Comparison of ENCODE assay signal across 24 cellular contexts in the genomic region with DNA sequence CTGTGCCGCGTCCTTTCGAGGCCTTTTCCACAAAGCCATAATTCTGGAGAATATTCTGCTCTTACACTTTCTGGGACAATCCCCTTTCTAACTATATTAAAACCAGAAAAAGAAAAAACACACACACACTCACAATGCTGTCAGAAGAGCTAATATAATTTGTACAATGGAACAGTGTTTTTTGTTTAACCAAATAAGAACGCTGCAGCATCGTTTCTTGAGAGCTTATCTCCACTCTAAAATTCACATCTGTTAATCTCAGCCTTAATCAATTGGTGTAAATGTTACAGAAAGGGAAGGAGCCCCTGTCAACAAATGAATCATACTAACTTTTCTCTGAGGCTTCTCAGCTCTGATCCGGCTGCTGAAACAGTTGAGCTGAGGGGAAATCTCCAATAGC.
A peak's percentile ranks its signal among the peaks of the same experiment; 100 is the strongest.
DNase-seq lines count a peak whose midpoint lies in the region; ATAC-seq and TF ChIP-seq lines count a peak whose summit lies in the region.
"Had no signal": no experiment of that assay in that cellular context is flagged by ENCODE, and none has a peak within 500 bp of the region (broad histone marks: within the 10 kb centered on the region; RNA-seq: fewer than 3 reads in every experiment).

No MANE protein-coding gene starts in this region.

- TF ChIP-seq CTCF in SK-N-SH (IDR thresholded peaks at IDR 0.05) (no peak), brain (conservative IDR thresholded peaks at IDR 0.05) (no peak), foreskin keratinocyte (conservative IDR thresholded peaks at IDR 0.05) (no peak)

- H3K9me3 ChIP-seq in SK-N-SH, result no peaks in the 10 kb centered on the region

- H3K9me3 Mint-ChIP-seq in activated T-cell treated with anti-CD3 and anti-CD28 coated beads, Interleukin-2, amount 50 U/mL, for 24 hours, result no peaks in the 10 kb centered on the region
- H3K9me3 Mint-ChIP-seq in brain, result no peaks in the 10 kb centered on the region
- H3K9me3 Mint-ChIP-seq in stimulated activated naive B cell treated with anti-CD40 and anti-IgM and Interleukin-4, amounts not matched to agents 10 μg/mL and 1 μg/mL and 100 μg/mL, for 72 hours, result no peaks in the 10 kb centered on the region
- no peaks in the 10 kb centered on the region for H3K9me3 Mint-ChIP-seq in activated CD8-positive, alpha-beta T cell treated with anti-CD3 and anti-CD28 coated beads, Interleukin-2, amount 10 ng/mL, durations not matched to agents 7 days and 5 days (ENCODE audit: insufficient read depth)

- H3F3A ChIP-seq in SK-N-SH (replicated peaks; ENCODE audit: insufficient read depth), result peaks cover 23% of the 10 kb centered on the region

- peaks cover 41% of the 10 kb centered on the region for H4K20me1 ChIP-seq in SK-N-SH (ENCODE audit: insufficient read depth)

- TF ChIP-seq EP300 in SK-N-SH (IDR thresholded peaks at IDR 0.05; ENCODE audit: borderline replicate concordance in 1 of 2, low read depth in 1 of 2, low read length in 1 of 2), result peak in 1 of 2 experiments; percentile 39; a peak in 1 of 4 replicates

- no peak for DNase-seq in activated T-cell treated with anti-CD3 and anti-CD28 coated beads, Interleukin-2, amount 50 U/mL, for 24 hours
- DNase-seq in activated T-cell treated with anti-CD3 and anti-CD28 coated beads for 4 hours (no peak), SK-N-SH (no peak), NCI-H1105 treated with DMSO at 0.1 percent for 48 hours (lab: John Stamatoyannopoulos, UW) (no peak), foreskin keratinocyte (no peak)
- no peak for DNase-seq in stimulated activated naive B cell treated with anti-CD40 and anti-IgM and Interleukin-4, amounts not matched to agents 10 μg/mL and 1 μg/mL and 100 μg/mL, for 72 hours
- no peak for DNase-seq in activated CD8-positive, alpha-beta T cell treated with anti-CD3 and anti-CD28 coated beads, Interleukin-2, amount 10 ng/mL, durations not matched to agents 7 days and 5 days
- DNase-seq: AML-193; EL; GF-D8; H7; KBM-7; MM.1S; NCI-H1048; NCI-H1436 treated with DMSO at 0.1 percent for 48 hours; NCI-H1930; NCI-H226; NCI-H524; NCI-H774; NK-92 treated with Interleukin-12 subunit alpha and Interleukin-12 subunit beta, amount 100 ng/mL, for 24 hours; SIG-M5 had no signal

- CTCF ChIA-PET in SK-N-SH (lab: Yijun Ruan, JAX), result interaction anchor here (0.9 to 1.5 kb wide), 10 partner anchors 9 to 558 kb away, joined by 3 to 5 read pairs (median 4); no protein-coding TSS in a partner anchor
- CTCF ChIA-PET in activated CD8-positive, alpha-beta T cell treated with anti-CD3 and anti-CD28 coated beads, Interleukin-2, amount 10 ng/mL, durations not matched to agents 7 days and 5 days (lab: Charles Lee), result interaction anchor here (1.2 to 1.3 kb wide), 2 partner anchors 9 to 10 kb away, joined by 3 to 5 read pairs; no protein-coding TSS in a partner anchor

- peaks cover 90% of the 10 kb centered on the region for H3K36me3 Mint-ChIP-seq in activated T-cell treated with anti-CD3 and anti-CD28 coated beads, Interleukin-2, amount 50 U/mL, for 24 hours (ENCODE audit: low read depth)
- peaks cover 87% of the 10 kb centered on the region for H3K36me3 Mint-ChIP-seq in brain
- peaks cover 27 to 54% of the 10 kb centered on the region in 2 donors for H3K36me3 Mint-ChIP-seq in stimulated activated naive B cell treated with anti-CD40 and anti-IgM and Interleukin-4, amounts not matched to agents 10 μg/mL and 1 μg/mL and 100 μg/mL, for 72 hours
- peaks cover 59% of the 10 kb centered on the region for H3K36me3 Mint-ChIP-seq in activated CD8-positive, alpha-beta T cell treated with anti-CD3 and anti-CD28 coated beads, Interleukin-2, amount 10 ng/mL, durations not matched to agents 7 days and 5 days (ENCODE audit: low read depth)

- POLR2A ChIA-PET in SK-N-SH (lab: Yijun Ruan, JAX), result interaction anchor here (1.3 kb wide), 1 partner anchor 123 kb away, joined by 3 read pairs; no protein-coding TSS in a partner anchor
- POLR2A ChIA-PET in activated CD8-positive, alpha-beta T cell treated with anti-CD3 and anti-CD28 coated beads, Interleukin-2, amount 10 ng/mL, durations not matched to agents 7 days and 5 days (lab: Charles Lee), result no interaction called here

- H3K27ac ChIP-seq in SK-N-SH (ENCODE audit: low read depth in 2 of 2, low read length in 1 of 2) (peak overlapping the region in 1 of 2 experiments; percentile 8; a peak in 2 of 4 replicates), foreskin keratinocyte (no peak overlapping the region)
- H3K27ac ChIP-seq: C4-2B had no signal

- no peak overlapping the region for H3K4me3 ChIP-seq in SK-N-SH (ENCODE audit: low read depth in 2 of 2, low read length in 1 of 2)

- H3K27ac Mint-ChIP-seq in activated T-cell treated with anti-CD3 and anti-CD28 coated beads, Interleukin-2, amount 50 U/mL, for 24 hours, result peak overlapping the region; percentile 23
- H3K27ac Mint-ChIP-seq in brain, result peak overlapping the region in 3 of 5 experiments; percentile 12 to 59 (median 37)
- H3K27ac Mint-ChIP-seq in stimulated activated naive B cell treated with anti-CD40 and anti-IgM and Interleukin-4, amounts not matched to agents 10 μg/mL and 1 μg/mL and 100 μg/mL, for 72 hours, result peak overlapping the region; percentile 39
- no peak overlapping the region for H3K27ac Mint-ChIP-seq in activated CD8-positive, alpha-beta T cell treated with anti-CD3 and anti-CD28 coated beads, Interleukin-2, amount 10 ng/mL, durations not matched to agents 7 days and 5 days

- H3K4me3 Mint-ChIP-seq in activated T-cell treated with anti-CD3 and anti-CD28 coated beads, Interleukin-2, amount 50 U/mL, for 24 hours, result no peak overlapping the region
- no peak overlapping the region for H3K4me3 Mint-ChIP-seq in brain
- no peak overlapping the region for H3K4me3 Mint-ChIP-seq in stimulated activated naive B cell treated with anti-CD40 and anti-IgM and Interleukin-4, amounts not matched to agents 10 μg/mL and 1 μg/mL and 100 μg/mL, for 72 hours
- H3K4me3 Mint-ChIP-seq in activated CD8-positive, alpha-beta T cell treated with anti-CD3 and anti-CD28 coated beads, Interleukin-2, amount 10 ng/mL, durations not matched to agents 7 days and 5 days, result no peak overlapping the region

- H3K27me3 ChIP-seq in SK-N-SH (ENCODE audit: insufficient read depth) (no peaks in the 10 kb centered on the region), foreskin keratinocyte (no peaks in the 10 kb centered on the region)

- no peak overlapping the region for H3K4me2 ChIP-seq in SK-N-SH

- no peak overlapping the region for H2AFZ ChIP-seq in SK-N-SH (ENCODE audit: low read depth)

- H3K4me1 ChIP-seq in SK-N-SH (ENCODE audit: control insufficient read depth in 1 of 2, insufficient read depth in 2 of 2, low read depth in 1 of 2, low read length in 1 of 2) (peaks cover 12 to 13% of the 10 kb centered on the region in 2 experiments), foreskin keratinocyte (no peaks in the 10 kb centered on the region)

- WGBS in SK-N-SH (ENCODE audit: low lambda C conversion rate), result 77% methylated on average over 6 of the region's 6 CpGs

- H3K36me3 ChIP-seq in SK-N-SH (replicated peaks in 1 of 2; ENCODE audit: control insufficient read depth in 1 of 2, insufficient read depth in 2 of 2, low read length in 1 of 2), result peaks cover 84 to 96% of the 10 kb centered on the region in 2 experiments

- no peaks in the 10 kb centered on the region for H3K9me2 ChIP-seq in SK-N-SH

- H3K4me1 Mint-ChIP-seq in activated T-cell treated with anti-CD3 and anti-CD28 coated beads, Interleukin-2, amount 50 U/mL, for 24 hours (ENCODE audit: low read depth), result peaks cover 22% of the 10 kb centered on the region
- no peaks in the 10 kb centered on the region for H3K4me1 Mint-ChIP-seq in brain
- peaks cover 0 to 3% of the 10 kb centered on the region in 2 donors for H3K4me1 Mint-ChIP-seq in stimulated activated naive B cell treated with anti-CD40 and anti-IgM and Interleukin-4, amounts not matched to agents 10 μg/mL and 1 μg/mL and 100 μg/mL, for 72 hours
- peaks cover 27% of the 10 kb centered on the region for H3K4me1 Mint-ChIP-seq in activated CD8-positive, alpha-beta T cell treated with anti-CD3 and anti-CD28 coated beads, Interleukin-2, amount 10 ng/mL, durations not matched to agents 7 days and 5 days (ENCODE audit: low read depth)

- TF ChIP-seq RAD21 in SK-N-SH (IDR thresholded peaks at IDR 0.05; ENCODE audit: low read length), result no peak

- no peaks in the 10 kb centered on the region for H3K27me3 Mint-ChIP-seq in activated T-cell treated with anti-CD3 and anti-CD28 coated beads, Interleukin-2, amount 50 U/mL, for 24 hours
- H3K27me3 Mint-ChIP-seq in brain, result no peaks in the 10 kb centered on the region
- H3K27me3 Mint-ChIP-seq in stimulated activated naive B cell treated with anti-CD40 and anti-IgM and Interleukin-4, amounts not matched to agents 10 μg/mL and 1 μg/mL and 100 μg/mL, for 72 hours, result no peaks in the 10 kb centered on the region
- no peaks in the 10 kb centered on the region for H3K27me3 Mint-ChIP-seq in activated CD8-positive, alpha-beta T cell treated with anti-CD3 and anti-CD28 coated beads, Interleukin-2, amount 10 ng/mL, durations not matched to agents 7 days and 5 days (ENCODE audit: low read depth)

- no peak for ATAC-seq in stimulated activated naive B cell treated with anti-CD40 and anti-IgM and Interleukin-4, amounts not matched to agents 10 μg/mL and 1 μg/mL and 100 μg/mL, for 72 hours (replicated peaks)
- ATAC-seq in activated CD8-positive, alpha-beta T cell treated with anti-CD3 and anti-CD28 coated beads, Interleukin-2, amount 10 ng/mL, durations not matched to agents 7 days and 5 days, result no peak
- ATAC-seq in foreskin keratinocyte, result no peak
- ATAC-seq: Panc1 had no signal

- no peak overlapping the region for H3K9ac ChIP-seq in SK-N-SH

- H3K79me2 ChIP-seq in SK-N-SH (ENCODE audit: insufficient read depth), result no peaks in the 10 kb centered on the region

TF ChIP-seq in SK-N-SH, 30 proteins besides CTCF, POLR2A, EP300 and RAD21 (continues in another document):
- TF ChIP-seq GATA2 (CRISPR knock-in tag; IDR thresholded peaks at IDR 0.05) (peak; percentile 55), TCF12 (IDR thresholded peaks at IDR 0.05) (no peak), FOXJ3 (CRISPR knock-in tag; IDR thresholded peaks at IDR 0.05) (peak; percentile 33; the same call in 1 of the 2 replicates), NFIC (IDR thresholded peaks at IDR 0.05; ENCODE audit: borderline replicate concordance) (no peak), EZH2phosphoT487 (IDR thresholded peaks at IDR 0.05; ENCODE audit: borderline replicate concordance, low read depth) (no peak), MXI1 (IDR thresholded peaks at IDR 0.05; ENCODE audit: low read depth, low read length) (0 out of 2 replicates have a peak, but pooled peaks have one; percentile 15), YY1 (IDR thresholded peaks at IDR 0.05; ENCODE audit: low read depth) (no peak), CHD2 (IDR thresholded peaks at IDR 0.05; ENCODE audit: low read length, partially characterized antibody) (no peak), RCOR1 (IDR thresholded peaks at IDR 0.05; ENCODE audit: low read length) (no peak), SMC3 (IDR thresholded peaks at IDR 0.05; ENCODE audit: low read depth, low read length) (no peak)
- TF ChIP-seq, protein P1, sequence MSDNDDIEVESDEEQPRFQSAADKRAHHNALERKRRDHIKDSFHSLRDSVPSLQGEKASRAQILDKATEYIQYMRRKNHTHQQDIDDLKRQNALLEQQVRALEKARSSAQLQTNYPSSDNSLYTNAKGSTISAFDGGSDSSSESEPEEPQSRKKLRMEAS (IDR thresholded peaks at IDR 0.05; ENCODE audit: low read depth), result no peak
